8 cellular contexts compared by ENCODE assay signal in the genomic region with DNA sequence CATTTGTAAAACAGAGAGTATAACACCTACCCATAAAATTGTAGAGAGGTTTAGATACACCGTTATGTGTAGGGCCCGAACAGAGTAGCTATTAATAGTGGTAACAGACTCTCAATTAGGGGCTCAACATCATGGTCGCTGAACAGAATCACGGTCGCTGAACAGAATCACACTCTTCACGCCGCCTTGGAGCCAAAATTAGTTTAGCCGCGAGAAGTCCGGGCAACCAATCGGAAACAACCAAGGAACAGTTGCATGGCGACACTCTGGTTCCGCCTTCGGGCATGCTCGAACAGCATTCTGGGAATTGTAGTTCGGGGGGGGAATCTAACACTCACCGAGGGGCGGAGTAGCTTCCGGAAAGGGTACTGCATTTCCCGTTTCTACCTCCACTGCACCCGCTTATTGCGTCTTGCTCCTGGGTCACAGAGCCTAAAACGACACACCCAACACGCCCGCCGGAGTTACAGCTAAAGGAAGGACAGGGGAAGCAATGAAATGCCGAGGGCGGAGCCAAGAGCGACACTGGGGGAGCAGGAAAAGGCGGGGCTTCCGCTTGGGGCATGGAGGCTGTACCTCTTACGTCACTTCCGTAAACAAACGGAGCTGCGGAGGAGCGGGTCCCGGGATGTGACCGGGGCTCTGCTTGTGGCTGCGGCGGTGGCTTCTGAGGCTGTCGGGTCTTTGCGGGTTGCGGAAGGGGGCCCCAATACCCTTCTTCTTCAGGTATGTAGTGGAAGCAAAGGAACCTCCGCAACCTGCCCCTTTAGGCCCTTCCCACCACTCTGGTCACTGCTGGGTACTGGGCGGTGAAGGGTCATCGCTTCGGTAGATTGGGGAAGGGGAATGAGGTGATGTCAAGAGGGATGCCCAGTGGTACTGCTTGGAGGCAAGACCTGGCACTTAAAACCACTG. TPM values are rescaled to one million over a fixed set of nuclear protein-coding genes. Genes with fewer than 3 reads are reported as not detected.
DNase-seq lines count a peak whose midpoint lies in the region; ATAC-seq and TF ChIP-seq lines count a peak whose summit lies in the region.

A gene (plus strand): TSS at position 593 of the 915 bp plus-strand sequence. CDS start 2,352 bp downstream, outside the sequence.

- POLR2A ChIA-PET in BJ (lab: Charles Lee), result no interaction called here

- no peaks in the 10 kb centered on the region; the same call in 1 of the 2 replicates for H3K36me3 ChIP-seq in BJ (ENCODE audit: control insufficient read depth, insufficient read depth, low read length)
- H3K36me3 ChIP-seq in colonic mucosa, result no peaks in the 10 kb centered on the region

- peak; percentile 98 for ATAC-seq in GM19324 (IDR thresholded peaks at IDR 0.05; ENCODE audit: low FRiP score, unreplicated experiment)
- ATAC-seq in HG03469 (IDR thresholded peaks at IDR 0.05; ENCODE audit: unreplicated experiment), result peak; percentile 80

- H3K9ac ChIP-seq in colonic mucosa (ENCODE audit: low read depth in 2 of 2, low read length in 2 of 2), result peak within 1 kb of the TSS; percentile 63 to 94

- peak within 1 kb of the TSS; percentile 99 for H3K27ac Mint-ChIP-seq in activated CD4-positive, alpha-beta T cell treated with anti-CD3 and anti-CD28 coated beads, Interleukin-2, amount 10 ng/mL, durations not matched to agents 24 days and 14 days

- peak within 1 kb of the TSS; percentile 93 for H3K27ac ChIP-seq in colonic mucosa
- H3K27ac ChIP-seq in layer of hippocampus (ENCODE audit: low read depth, low read length), result peak within 1 kb of the TSS; percentile 100

- DNase-seq in BJ (ENCODE audit: low read depth) (peak; percentile 76), NCI-H526 treated with DMSO at 0.1 percent for 48 hours (lab: John Stamatoyannopoulos, UW) (peak; percentile 95), colonic mucosa (peak; percentile 97)
- peak; percentile 97 for DNase-seq in activated CD4-positive, alpha-beta T cell treated with anti-CD3 and anti-CD28 coated beads, Interleukin-2, amount 10 ng/mL, durations not matched to agents 24 days and 14 days
- peak; percentile 78 to 86 for DNase-seq in stimulated activated CD4-positive, alpha-beta T cell treated with anti-CD3 and anti-CD28 coated beads, Interleukin-1b, Interleukin-23, amount 100 ng/mL, for 4 hours (ENCODE audit: low read depth in 2 of 2)

- H3K9me3 ChIP-seq in colonic mucosa, result no peaks in the 10 kb centered on the region

- H3K4me1 ChIP-seq in colonic mucosa, result peaks cover 5% of the 10 kb centered on the region

- H3K36me3 Mint-ChIP-seq in activated CD4-positive, alpha-beta T cell treated with anti-CD3 and anti-CD28 coated beads, Interleukin-2, amount 10 ng/mL, durations not matched to agents 24 days and 14 days (ENCODE audit: low read depth), result peaks cover 3% of the 10 kb centered on the region

- CTCF ChIA-PET in BJ (lab: Yijun Ruan, JAX), result interaction anchor here (0.6 to 1.1 kb wide), 4 partner anchors 183 to 1080 kb away, joined by 3 to 4 read pairs (median 3); no protein-coding TSS in a partner anchor

- no peaks in the 10 kb centered on the region for H3K27me3 ChIP-seq in BJ (ENCODE audit: control insufficient read depth, insufficient read depth, low read length)
- no peaks in the 10 kb centered on the region for H3K27me3 ChIP-seq in colonic mucosa
- H3K27me3 ChIP-seq in layer of hippocampus (ENCODE audit: control insufficient read depth, insufficient read depth, low read length), result no peaks in the 10 kb centered on the region

- no peaks in the 10 kb centered on the region for H3K9me3 Mint-ChIP-seq in activated CD4-positive, alpha-beta T cell treated with anti-CD3 and anti-CD28 coated beads, Interleukin-2, amount 10 ng/mL, durations not matched to agents 24 days and 14 days

- H3K4me1 Mint-ChIP-seq in activated CD4-positive, alpha-beta T cell treated with anti-CD3 and anti-CD28 coated beads, Interleukin-2, amount 10 ng/mL, durations not matched to agents 24 days and 14 days, result peaks cover 20% of the 10 kb centered on the region

- intact Hi-C loops in activated CD4-positive, alpha-beta T cell treated with anti-CD3 and anti-CD28 coated beads, Interleukin-2, amount 10 ng/mL, durations not matched to agents 24 days and 14 days (cut with micrococcal nuclease), result loop anchor here (1.0 to 5.0 kb wide), 3 partner anchors 180 to 666 kb away; a partner anchor contains a TSS
- intact Hi-C loops in colonic mucosa (cut with DNase I), result loop anchor here (10.0 kb wide), 1 partner anchor 349 kb away; no protein-coding TSS in a partner anchor

- H3K27me3 Mint-ChIP-seq in activated CD4-positive, alpha-beta T cell treated with anti-CD3 and anti-CD28 coated beads, Interleukin-2, amount 10 ng/mL, durations not matched to agents 24 days and 14 days, result no peaks in the 10 kb centered on the region

- TF ChIP-seq CTCF in BJ (IDR thresholded peaks at IDR 0.05; ENCODE audit: insufficient read depth, low read depth, low read length), result no peak
- TF ChIP-seq CTCF in colonic mucosa (IDR thresholded peaks at IDR 0.05), result no peak

- peak within 1 kb of the TSS; percentile 93 for H3K4me3 Mint-ChIP-seq in activated CD4-positive, alpha-beta T cell treated with anti-CD3 and anti-CD28 coated beads, Interleukin-2, amount 10 ng/mL, durations not matched to agents 24 days and 14 days

- H3K4me3 ChIP-seq in BJ (ENCODE audit: low read depth, low read length) (peak within 1 kb of the TSS; percentile 60), colonic mucosa (peak within 1 kb of the TSS; percentile 69)

RNA-seq across cellular contexts. Expression of the gene that starts here (rescaled TPM):
- polyA plus RNA-seq in BJ (2011; rRNA removed), result 7.3 and 17.3 TPM in 2 replicates
- polyA minus RNA-seq in BJ (2011; rRNA and poly(A)+ RNA removed), result 3.6 TPM in 2 replicates
- total RNA-seq in activated CD4-positive, alpha-beta T cell treated with anti-CD3 and anti-CD28 coated beads, Interleukin-2, amount 10 ng/mL, durations not matched to agents 24 days and 14 days, result 17.5 and 19.2 TPM in 2 replicates
- total RNA-seq in colonic mucosa, result 10 to 100 TPM; 13.3 to 30.7 TPM

Comparison
In these comparisons a context has a peak if more than half of its experiments do, and no peak if none do; other contexts are left out.
1. Peak in every context shown above with its lines: DNase-seq, ATAC-seq, H3K4me3 ChIP-seq and H3K27ac ChIP-seq.